33 cellular contexts compared by ENCODE assay signal in the genomic region with DNA sequence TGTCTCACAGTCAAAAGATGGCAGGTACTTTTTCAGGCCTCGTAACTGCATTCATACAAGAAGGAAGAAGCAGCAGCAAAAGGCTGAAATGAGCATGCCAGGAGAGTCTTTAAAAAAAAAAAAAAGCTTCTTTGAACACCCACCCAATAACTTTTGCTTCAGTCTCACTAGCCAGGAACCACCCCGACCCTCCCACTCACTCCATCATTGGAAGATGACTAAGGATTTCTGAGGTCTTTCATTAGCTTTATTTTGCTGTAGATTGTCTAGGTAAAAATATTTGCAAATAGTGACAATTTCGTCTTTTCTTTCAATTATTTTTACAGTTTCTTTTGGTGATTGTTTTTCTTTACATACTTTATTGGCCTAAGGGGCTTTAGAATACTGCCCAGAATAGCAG. TPM values are rescaled to one million over a fixed set of nuclear protein-coding genes. Genes with fewer than 3 reads are reported as not detected.
DNase-seq lines count a peak whose midpoint lies in the region; ATAC-seq, FAIRE-seq and TF ChIP-seq lines count a peak whose summit lies in the region.
"Had no signal": no experiment of that assay in that cellular context is flagged by ENCODE, and none has a peak within 500 bp of the region (broad histone marks: within the 10 kb centered on the region; RNA-seq: fewer than 3 reads in every experiment).

No MANE protein-coding gene starts in this region.

- no peak overlapping the region for H3K9ac ChIP-seq in astrocyte (ENCODE audit: low read length)
- H3K9ac ChIP-seq in H9 (ENCODE audit: extremely low read depth, insufficient read length, low read length), result no peak overlapping the region

- no peak overlapping the region for H3T11ph ChIP-seq in H9 (ENCODE audit: low read length)

- H3K4me1 ChIP-seq in astrocyte (ENCODE audit: insufficient read depth, low read length) (peaks cover 5% of the 10 kb centered on the region), H9 (ENCODE audit: insufficient read depth, low read length) (no peaks in the 10 kb centered on the region), BE2C (no peaks in the 10 kb centered on the region), right lobe of liver (peaks cover 0 to 14% (median 3%) of the 10 kb centered on the region in 4 donors)

- no peak for TF ChIP-seq CTCF in astrocyte (IDR thresholded peaks at IDR 0.05; ENCODE audit: insufficient read depth, low read depth, low read length)
- no peak for TF ChIP-seq CTCF in mesothelial cell of epicardium (IDR thresholded peaks at IDR 0.05; ENCODE audit: unreplicated experiment)
- TF ChIP-seq CTCF in H9 (conservative IDR thresholded peaks at IDR 0.05), result no peak
- no peak for TF ChIP-seq CTCF in BE2C (IDR thresholded peaks at IDR 0.05; ENCODE audit: low read depth, low read length)
- no peak for TF ChIP-seq CTCF in right lobe of liver (IDR thresholded peaks at IDR 0.05)

- intact Hi-C loops in activated CD4-positive, alpha-beta T cell treated with anti-CD3 and anti-CD28 coated beads, Interleukin-2, amount 10 ng/mL, durations not matched to agents 24 days and 14 days (cut with micrococcal nuclease), result loop anchor here (10.0 kb wide), 1 partner anchor 136 kb away; no protein-coding TSS in a partner anchor
- intact Hi-C loops in right lobe of liver (cut with DNase I), result no loop called here

- no peak overlapping the region for H3K27ac ChIP-seq in astrocyte (ENCODE audit: low read depth, low read length)
- no peak overlapping the region for H3K27ac ChIP-seq in H9 (ENCODE audit: insufficient read length, low read depth, low read length)
- no peak overlapping the region for H3K27ac ChIP-seq in right lobe of liver
- H3K27ac ChIP-seq: epithelial cell of prostate, heart left ventricle, HL-60, PC-9, SK-N-MC, transverse colon had no signal

- H3K79me2 ChIP-seq in astrocyte (ENCODE audit: insufficient read depth, low read length), result no peaks in the 10 kb centered on the region
- no peaks in the 10 kb centered on the region for H3K79me2 ChIP-seq in H9 (ENCODE audit: insufficient read depth, low read length)

- ATAC-seq in right lobe of liver, result no peak
- ATAC-seq: activated CD8-positive, alpha-beta T cell treated with anti-CD3 and anti-CD28 coated beads for 36 hours; activated naive CD4-positive, alpha-beta T cell treated with anti-CD3 and anti-CD28 coated beads, Interleukin-2, amount 50 U/mL, for 72 hours; heart left ventricle; naive thymus-derived CD8-positive, alpha-beta T cell; stimulated activated memory B cell treated with anti-CD40 and anti-IgM and Interleukin-4, amounts not matched to agents 10 μg/mL and 1 μg/mL and 100 μg/mL, for 72 hours had no signal

- WGBS in H9 (ENCODE audit: extremely low coverage, insufficient read length, low lambda C conversion rate), result no CpG with 5 or more reads among the region's 3 CpGs
- WGBS in right lobe of liver (ENCODE audit: insufficient coverage, low coverage, low lambda C conversion rate, missing lambda C conversion rate), result 83% methylated on average over 3 of the region's 3 CpGs

- no peak overlapping the region for H4K8ac ChIP-seq in H9 (replicated peaks; ENCODE audit: insufficient read length, low read depth, low read length)

- H3K14ac ChIP-seq in H9 (ENCODE audit: insufficient read depth, low read length), result no peak overlapping the region

- H2BK12ac ChIP-seq in H9 (ENCODE audit: insufficient read length, low read depth, low read length), result no peak overlapping the region

- H4K20me1 ChIP-seq in astrocyte (ENCODE audit: insufficient read depth, low read length), result no peaks in the 10 kb centered on the region
- H4K20me1 ChIP-seq in H9 (ENCODE audit: control insufficient read depth, insufficient read depth, insufficient read length), result no peaks in the 10 kb centered on the region

- H3K27me3 ChIP-seq in astrocyte (ENCODE audit: insufficient read depth, low read length) (no peaks in the 10 kb centered on the region), H9 (ENCODE audit: insufficient read depth, low read length) (no peaks in the 10 kb centered on the region), BE2C (no peaks in the 10 kb centered on the region), right lobe of liver (no peaks in the 10 kb centered on the region)
- H3K27me3 ChIP-seq: heart left ventricle, transverse colon had no signal

- no peaks in the 10 kb centered on the region for H3K23me2 ChIP-seq in H9 (ENCODE audit: insufficient read length, low read depth, low read length, poor library complexity, severe bottlenecking)

- H2AFZ ChIP-seq in astrocyte (ENCODE audit: low read depth, low read length) (no peak overlapping the region), H9 (ENCODE audit: low read length) (no peak overlapping the region)
- H2AFZ ChIP-seq: PC-9 had no signal

- no peak overlapping the region for H2AK5ac ChIP-seq in H9 (ENCODE audit: insufficient read length, low read length)

- no peak overlapping the region for H3K18ac ChIP-seq in H9 (ENCODE audit: insufficient read length, low read depth, low read length)

- no peak overlapping the region for H4K91ac ChIP-seq in H9 (ENCODE audit: insufficient read length, low read depth, low read length)

- H3K36me3 ChIP-seq in astrocyte (ENCODE audit: insufficient read depth, low read length) (peaks cover 2% of the 10 kb centered on the region), BE2C (no peaks in the 10 kb centered on the region), right lobe of liver (no peaks in the 10 kb centered on the region)
- H3K36me3 ChIP-seq: transverse colon had no signal

- H3K27ac Mint-ChIP-seq in activated CD4-positive, alpha-beta T cell treated with anti-CD3 and anti-CD28 coated beads, Interleukin-2, amount 10 ng/mL, durations not matched to agents 24 days and 14 days, result peak overlapping the region; percentile 3
- H3K27ac Mint-ChIP-seq in astrocyte (ENCODE audit: unreplicated experiment), result peak overlapping the region; percentile 67
- peak overlapping the region; percentile 76 for H3K27ac Mint-ChIP-seq in mesothelial cell of epicardium
- H3K27ac Mint-ChIP-seq in H9, result peak overlapping the region in 1 of 3 experiments; percentile 60; a peak in 1 of 7 replicates
- H3K27ac Mint-ChIP-seq: activated CD8-positive, alpha-beta T cell treated with anti-CD3 and anti-CD28 coated beads for 36 hours; activated naive CD4-positive, alpha-beta T cell treated with anti-CD3 and anti-CD28 coated beads, Interleukin-2, amount 50 U/mL, for 72 hours; naive thymus-derived CD8-positive, alpha-beta T cell; stimulated activated memory B cell treated with anti-CD40 and anti-IgM and Interleukin-4, amounts not matched to agents 10 μg/mL and 1 μg/mL and 100 μg/mL, for 72 hours had no signal

- peaks cover 30% of the 10 kb centered on the region for H3K36me3 Mint-ChIP-seq in activated CD4-positive, alpha-beta T cell treated with anti-CD3 and anti-CD28 coated beads, Interleukin-2, amount 10 ng/mL, durations not matched to agents 24 days and 14 days (ENCODE audit: low read depth)
- peaks cover 1% of the 10 kb centered on the region for H3K36me3 Mint-ChIP-seq in astrocyte (ENCODE audit: low read depth, unreplicated experiment)
- H3K36me3 Mint-ChIP-seq in mesothelial cell of epicardium, result peaks cover 5% of the 10 kb centered on the region
- H3K36me3 Mint-ChIP-seq in H9 (ENCODE audit: insufficient read depth in 1 of 3, low read depth in 3 of 3), result peaks cover 3 to 44% (median 28%) of the 10 kb centered on the region in 3 experiments; a peak in 5 of 7 replicates
- H3K36me3 Mint-ChIP-seq: naive thymus-derived CD8-positive, alpha-beta T cell had no signal

- peaks cover 8% of the 10 kb centered on the region for H3K4me1 Mint-ChIP-seq in activated CD4-positive, alpha-beta T cell treated with anti-CD3 and anti-CD28 coated beads, Interleukin-2, amount 10 ng/mL, durations not matched to agents 24 days and 14 days
- H3K4me1 Mint-ChIP-seq in astrocyte (ENCODE audit: low read depth, unreplicated experiment) (peaks cover 14% of the 10 kb centered on the region), mesothelial cell of epicardium (peaks cover 12% of the 10 kb centered on the region), H9 (no peaks in the 10 kb centered on the region)

- H3K56ac ChIP-seq in H9 (ENCODE audit: insufficient read length, low read depth, low read length), result no peak overlapping the region

- H3K9me3 ChIP-seq in astrocyte (ENCODE audit: insufficient read depth, low read depth, low read length) (no peaks in the 10 kb centered on the region), H9 (ENCODE audit: control insufficient read depth, low read depth, low read length) (no peaks in the 10 kb centered on the region), BE2C (no peaks in the 10 kb centered on the region), right lobe of liver (no peaks in the 10 kb centered on the region)
- H3K9me3 ChIP-seq: heart left ventricle, transverse colon had no signal

- no peak overlapping the region for H3K4me3 Mint-ChIP-seq in activated CD4-positive, alpha-beta T cell treated with anti-CD3 and anti-CD28 coated beads, Interleukin-2, amount 10 ng/mL, durations not matched to agents 24 days and 14 days
- H3K4me3 Mint-ChIP-seq in astrocyte (ENCODE audit: unreplicated experiment) (peak overlapping the region; percentile 23), mesothelial cell of epicardium (no peak overlapping the region), H9 (no peak overlapping the region)
- H3K4me3 Mint-ChIP-seq: activated CD8-positive, alpha-beta T cell treated with anti-CD3 and anti-CD28 coated beads for 36 hours; CD14-positive monocyte; naive thymus-derived CD8-positive, alpha-beta T cell; stimulated activated memory B cell treated with anti-CD40 and anti-IgM and Interleukin-4, amounts not matched to agents 10 μg/mL and 1 μg/mL and 100 μg/mL, for 72 hours had no signal

- no peak overlapping the region for H3K4me3 ChIP-seq in astrocyte (ENCODE audit: insufficient read depth, low read depth, low read length)
- no peak overlapping the region for H3K4me3 ChIP-seq in BE2C (ENCODE audit: low read depth, low read length)
- H3K4me3 ChIP-seq in right lobe of liver, result no peak overlapping the region
- H3K4me3 ChIP-seq: heart left ventricle, PC-9, SK-N-MC, transverse colon had no signal

- H2BK120ac ChIP-seq in H9 (ENCODE audit: low read depth, low read length, poor library complexity, severe bottlenecking), result no peak overlapping the region

- no peak for DNase-seq in activated CD4-positive, alpha-beta T cell treated with anti-CD3 and anti-CD28 coated beads, Interleukin-2, amount 10 ng/mL, durations not matched to agents 24 days and 14 days
- no peak for DNase-seq in activated CD4-positive, alpha-beta T cell treated with anti-CD3 and anti-CD28 coated beads for 48 hours
- DNase-seq in astrocyte (ENCODE audit: low read depth) (peak; percentile 71), mesothelial cell of epicardium (ENCODE audit: low spot score in 2 of 2, unreplicated experiment in 2 of 2) (no peak), H9 (no peak), BE2C (no peak), foreskin melanocyte (no peak), right lobe of liver (no peak)
- DNase-seq: 8988T; activated CD4-positive, alpha-beta T cell treated with anti-CD3 and anti-CD28 coated beads for 1 hour; activated CD8-positive, alpha-beta T cell treated with anti-CD3 and anti-CD28 coated beads for 36 hours; effector CD8-positive, alpha-beta T cell; GOT3; heart left ventricle; kidney; midbrain; naive thymus-derived CD8-positive, alpha-beta T cell; NCI-H1436; NCI-H2081 treated with DMSO at 0.1 percent for 48 hours; NCI-H2227 treated with DMSO at 0.1 percent for 48 hours; NCI-H69; occipital lobe; PC-9; transverse colon had no signal

- no peak for TF ChIP-seq POLR2A in right lobe of liver (IDR thresholded peaks at IDR 0.05)

- H2BK20ac ChIP-seq in H9 (ENCODE audit: low read depth, low read length, poor library complexity, severe bottlenecking), result no peak overlapping the region

- H3K4ac ChIP-seq in H9 (ENCODE audit: low read depth, low read length), result no peak overlapping the region

- no peaks in the 10 kb centered on the region for H3K9me3 Mint-ChIP-seq in activated CD4-positive, alpha-beta T cell treated with anti-CD3 and anti-CD28 coated beads, Interleukin-2, amount 10 ng/mL, durations not matched to agents 24 days and 14 days
- no peaks in the 10 kb centered on the region for H3K9me3 Mint-ChIP-seq in astrocyte (ENCODE audit: unreplicated experiment)
- H3K9me3 Mint-ChIP-seq in mesothelial cell of epicardium, result no peaks in the 10 kb centered on the region
- H3K9me3 Mint-ChIP-seq in H9, result no peaks in the 10 kb centered on the region
- H3K9me3 Mint-ChIP-seq: activated CD8-positive, alpha-beta T cell treated with anti-CD3 and anti-CD28 coated beads for 36 hours; activated naive CD4-positive, alpha-beta T cell treated with anti-CD3 and anti-CD28 coated beads, Interleukin-2, amount 50 U/mL, for 72 hours; naive thymus-derived CD8-positive, alpha-beta T cell; stimulated activated memory B cell treated with anti-CD40 and anti-IgM and Interleukin-4, amounts not matched to agents 10 μg/mL and 1 μg/mL and 100 μg/mL, for 72 hours had no signal

- H3K79me1 ChIP-seq in H9 (ENCODE audit: insufficient read depth, low read depth, low read length, poor library complexity, severe bottlenecking), result no peaks in the 10 kb centered on the region

- no peak overlapping the region for H3K23ac ChIP-seq in H9 (ENCODE audit: insufficient read length, low read depth, low read length)

- no peak overlapping the region for H3K4me2 ChIP-seq in astrocyte (ENCODE audit: low read length)
- H3K4me2 ChIP-seq in H9 (ENCODE audit: insufficient read depth, insufficient read length, low read length), result no peak overlapping the region
- H3K4me2 ChIP-seq: PC-9 had no signal

- no peak overlapping the region for H2BK15ac ChIP-seq in H9 (ENCODE audit: low read depth, low read length)

- no peaks in the 10 kb centered on the region for H3K27me3 Mint-ChIP-seq in activated CD4-positive, alpha-beta T cell treated with anti-CD3 and anti-CD28 coated beads, Interleukin-2, amount 10 ng/mL, durations not matched to agents 24 days and 14 days
- H3K27me3 Mint-ChIP-seq in astrocyte (ENCODE audit: low read depth, unreplicated experiment) (no peaks in the 10 kb centered on the region), mesothelial cell of epicardium (ENCODE audit: low read depth) (no peaks in the 10 kb centered on the region), H9 (ENCODE audit: low read depth) (no peaks in the 10 kb centered on the region)
- H3K27me3 Mint-ChIP-seq: activated CD8-positive, alpha-beta T cell treated with anti-CD3 and anti-CD28 coated beads for 36 hours; naive thymus-derived CD8-positive, alpha-beta T cell; stimulated activated memory B cell treated with anti-CD40 and anti-IgM and Interleukin-4, amounts not matched to agents 10 μg/mL and 1 μg/mL and 100 μg/mL, for 72 hours had no signal

- FAIRE-seq in astrocyte (lab: Jason Lieb, UNC), result no peak
- FAIRE-seq: bronchial epithelial cell, colon, GM19239, kidney had no signal

- H2BK5ac ChIP-seq in H9 (ENCODE audit: insufficient read length, low read length), result no peak overlapping the region

- no peak overlapping the region for H4K5ac ChIP-seq in H9 (ENCODE audit: insufficient read length, low read depth, low read length)

RNA-seq across cellular contexts. Expression of a gene that starts 37.9 kb away (rescaled TPM):
- 97.8 TPM in 2 replicates for total RNA-seq in activated CD4-positive, alpha-beta T cell treated with anti-CD3 and anti-CD28 coated beads, Interleukin-2, amount 10 ng/mL, durations not matched to agents 24 days and 14 days
- total RNA-seq in astrocyte (16.7 and 23.4 TPM in 2 replicates), mesothelial cell of epicardium (29.4 to 31.6 TPM (median 29.8 TPM) in 3 replicates), H9 (2021) (65.2 and 72.5 TPM in 2 replicates), right lobe of liver (10 to 100 TPM in 5 of 6 experiments, 1 to 10 TPM in 1; 8.3 to 24.9 (median 12.4) TPM)
- polyA plus RNA-seq in BE2C (2012; ENCODE audit: insufficient read depth, insufficient read length, low read depth), result 11.3 TPM
